ENCODE assay signal across 30 cellular contexts in the genomic region with DNA sequence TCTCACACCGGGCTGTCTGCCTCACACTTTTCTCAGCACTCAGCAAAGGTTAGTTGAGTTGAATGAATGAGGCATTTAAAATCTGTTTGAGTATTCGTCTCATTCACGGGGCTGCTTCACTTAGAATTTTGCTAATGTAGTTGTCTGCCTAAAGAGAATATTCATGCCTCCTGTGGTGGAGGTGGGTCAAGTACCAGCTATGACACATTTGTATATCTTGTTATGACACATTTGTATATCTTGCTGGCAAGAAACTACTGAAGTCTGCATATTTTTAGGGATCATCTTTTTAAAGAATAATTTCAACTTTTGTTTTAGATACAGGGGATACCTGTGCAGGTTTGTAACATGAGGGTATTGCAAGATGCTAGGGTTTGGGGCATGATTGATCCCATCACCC. TPM values are rescaled to one million over a fixed set of nuclear protein-coding genes. Genes with fewer than 3 reads are reported as not detected.
"Had no signal": no experiment of that assay in that cellular context is flagged by ENCODE, and none has a peak within 500 bp of the region (broad histone marks: within the 10 kb centered on the region; RNA-seq: fewer than 3 reads in every experiment).

No MANE protein-coding gene starts in this region.

- H3K4me2 ChIP-seq: SK-N-SH had no signal

- FAIRE-seq: astrocyte, K562 had no signal

- H3K9ac ChIP-seq: SK-N-SH had no signal

- H3K27ac ChIP-seq: Peyer's patch, RWPE1, SJCRH30, VCaP had no signal

- H3K36me3 ChIP-seq: Peyer's patch, SJCRH30 had no signal

- H3K27me3 ChIP-seq: Peyer's patch, SJCRH30 had no signal

- H3K4me3 ChIP-seq: K562, Peyer's patch, SJCRH30 had no signal

- H3K4me1 ChIP-seq: Peyer's patch had no signal

- DNase-seq: activated CD4-positive, alpha-beta memory T cell treated with anti-CD3 and anti-CD28 coated beads, Interleukin-2, amount 10 ng/mL, durations not matched to agents 7 days and 5 days; activated CD4-positive, alpha-beta T cell treated with anti-CD3 and anti-CD28 coated beads for 36 hours; activated CD4-positive, alpha-beta T cell treated with anti-CD3 and anti-CD28 coated beads, Interleukin-2, amount 50 U/mL, for 1 hour; activated gamma-delta T cell; activated naive CD4-positive, alpha-beta T cell treated with anti-CD3 and anti-CD28 coated beads for 36 hours; activated T-cell treated with anti-CD3 and anti-CD28 coated beads for 4 hours; activated T-cell treated with anti-CD3 and anti-CD28 coated beads, Interleukin-2, amount 50 U/mL, for 48 hours; amygdala; cerebellar nuclear complex; Karpas-422; NCI-H1092 treated with DMSO at 0.1 percent for 48 hours; NCI-H1436; NCI-H1694 treated with DMSO at 0.1 percent for 48 hours; NCI-H2081 treated with DMSO at 0.1 percent for 48 hours; NCI-H345; NCI-H510A; NCI-H526 treated with DMSO at 0.1 percent for 48 hours; NCI-H82; NK-92 treated with Interleukin-12 subunit alpha and Interleukin-12 subunit beta, amount 100 ng/mL, for 24 hours; OCI-M1; Peyer's patch; Right ventricle myocardium superior; SJCRH30; SK-N-SH; T-helper 1 cell had no signal

- H3K9me3 ChIP-seq: Peyer's patch, SJCRH30, SK-N-SH had no signal

- ATAC-seq: activated CD4-positive, alpha-beta T cell treated with anti-CD3 and anti-CD28 coated beads for 36 hours; activated T-helper 17 cell treated with anti-CD3 and anti-CD28 coated beads, Interleukin-2, amount 50 U/mL, for 72 hours; K562 had no signal

RNA-seq across cellular contexts. Expression of a gene that starts 43.1 kb away (rescaled TPM):
- total RNA-seq: activated CD4-positive, alpha-beta memory T cell treated with anti-CD3 and anti-CD28 coated beads, Interleukin-2, amount 10 ng/mL, durations not matched to agents 7 days and 5 days had no signal
